In the genomic region with DNA sequence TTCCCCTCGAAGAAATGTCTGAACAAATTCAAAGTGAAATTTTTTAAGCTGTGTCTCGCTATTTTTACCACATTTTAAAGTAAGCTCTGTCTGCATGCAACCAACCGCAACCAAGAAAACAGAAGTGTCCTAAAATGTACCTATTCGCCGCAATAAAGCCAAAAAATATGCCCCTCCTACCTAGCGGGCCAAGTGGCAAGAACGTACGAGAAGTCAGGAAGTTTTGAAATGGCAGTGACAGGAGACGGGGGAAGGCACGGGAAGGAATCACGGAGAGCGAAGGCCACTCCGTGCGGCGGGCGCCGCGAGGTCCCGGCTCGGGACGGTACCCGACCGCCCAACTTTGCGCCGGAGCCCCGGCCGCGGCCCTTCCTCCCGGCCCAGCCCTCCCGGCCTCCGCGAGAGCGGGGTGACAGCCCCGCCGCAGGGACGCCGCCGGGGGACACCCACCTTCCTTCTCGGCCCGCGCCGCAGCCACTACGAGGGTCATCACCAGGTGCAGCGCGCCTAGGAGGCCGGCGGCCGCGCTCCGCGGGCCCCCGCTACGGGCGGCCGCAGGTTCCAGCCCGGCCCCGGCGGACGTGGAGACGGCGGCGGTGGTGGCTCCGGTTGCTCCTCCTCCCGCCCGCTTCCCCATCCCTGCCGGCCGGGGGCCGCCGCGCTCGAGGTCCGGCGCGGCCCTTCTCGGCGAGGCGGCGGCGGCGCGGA, we compare ENCODE assay signal across 1 cellular context.
A peak's percentile ranks its signal among the peaks of the same experiment; 100 is the strongest.
TF ChIP-seq lines count a peak whose summit lies in the region.

No MANE protein-coding gene starts in this region.

TF ChIP-seq in H1, 55 proteins besides CTCF, POLR2A, EP300 and RAD21:
- TF ChIP-seq SIN3A (conservative IDR thresholded peaks at IDR 0.05 in 1 of 2, IDR thresholded peaks at IDR 0.05 in 1 of 2; ENCODE audit: low read depth in 1 of 2, low read length in 2 of 2) (0 out of 4 replicates have a peak, but pooled peaks of 1 of the 2 experiments have one; percentile 34), SIX5 (IDR thresholded peaks at IDR 0.05; ENCODE audit: low read depth, low read length) (no peak), SAP30 (IDR thresholded peaks at IDR 0.05; ENCODE audit: insufficient read depth, insufficient replicate concordance, low read length) (no peak), KDM4A (IDR thresholded peaks at IDR 0.05; ENCODE audit: low read depth, low read length, severe bottlenecking) (peak; percentile 79), CBX5 (IDR thresholded peaks at IDR 0.05; ENCODE audit: low read depth, low read length) (no peak)
- TF ChIP-seq, protein P1, sequence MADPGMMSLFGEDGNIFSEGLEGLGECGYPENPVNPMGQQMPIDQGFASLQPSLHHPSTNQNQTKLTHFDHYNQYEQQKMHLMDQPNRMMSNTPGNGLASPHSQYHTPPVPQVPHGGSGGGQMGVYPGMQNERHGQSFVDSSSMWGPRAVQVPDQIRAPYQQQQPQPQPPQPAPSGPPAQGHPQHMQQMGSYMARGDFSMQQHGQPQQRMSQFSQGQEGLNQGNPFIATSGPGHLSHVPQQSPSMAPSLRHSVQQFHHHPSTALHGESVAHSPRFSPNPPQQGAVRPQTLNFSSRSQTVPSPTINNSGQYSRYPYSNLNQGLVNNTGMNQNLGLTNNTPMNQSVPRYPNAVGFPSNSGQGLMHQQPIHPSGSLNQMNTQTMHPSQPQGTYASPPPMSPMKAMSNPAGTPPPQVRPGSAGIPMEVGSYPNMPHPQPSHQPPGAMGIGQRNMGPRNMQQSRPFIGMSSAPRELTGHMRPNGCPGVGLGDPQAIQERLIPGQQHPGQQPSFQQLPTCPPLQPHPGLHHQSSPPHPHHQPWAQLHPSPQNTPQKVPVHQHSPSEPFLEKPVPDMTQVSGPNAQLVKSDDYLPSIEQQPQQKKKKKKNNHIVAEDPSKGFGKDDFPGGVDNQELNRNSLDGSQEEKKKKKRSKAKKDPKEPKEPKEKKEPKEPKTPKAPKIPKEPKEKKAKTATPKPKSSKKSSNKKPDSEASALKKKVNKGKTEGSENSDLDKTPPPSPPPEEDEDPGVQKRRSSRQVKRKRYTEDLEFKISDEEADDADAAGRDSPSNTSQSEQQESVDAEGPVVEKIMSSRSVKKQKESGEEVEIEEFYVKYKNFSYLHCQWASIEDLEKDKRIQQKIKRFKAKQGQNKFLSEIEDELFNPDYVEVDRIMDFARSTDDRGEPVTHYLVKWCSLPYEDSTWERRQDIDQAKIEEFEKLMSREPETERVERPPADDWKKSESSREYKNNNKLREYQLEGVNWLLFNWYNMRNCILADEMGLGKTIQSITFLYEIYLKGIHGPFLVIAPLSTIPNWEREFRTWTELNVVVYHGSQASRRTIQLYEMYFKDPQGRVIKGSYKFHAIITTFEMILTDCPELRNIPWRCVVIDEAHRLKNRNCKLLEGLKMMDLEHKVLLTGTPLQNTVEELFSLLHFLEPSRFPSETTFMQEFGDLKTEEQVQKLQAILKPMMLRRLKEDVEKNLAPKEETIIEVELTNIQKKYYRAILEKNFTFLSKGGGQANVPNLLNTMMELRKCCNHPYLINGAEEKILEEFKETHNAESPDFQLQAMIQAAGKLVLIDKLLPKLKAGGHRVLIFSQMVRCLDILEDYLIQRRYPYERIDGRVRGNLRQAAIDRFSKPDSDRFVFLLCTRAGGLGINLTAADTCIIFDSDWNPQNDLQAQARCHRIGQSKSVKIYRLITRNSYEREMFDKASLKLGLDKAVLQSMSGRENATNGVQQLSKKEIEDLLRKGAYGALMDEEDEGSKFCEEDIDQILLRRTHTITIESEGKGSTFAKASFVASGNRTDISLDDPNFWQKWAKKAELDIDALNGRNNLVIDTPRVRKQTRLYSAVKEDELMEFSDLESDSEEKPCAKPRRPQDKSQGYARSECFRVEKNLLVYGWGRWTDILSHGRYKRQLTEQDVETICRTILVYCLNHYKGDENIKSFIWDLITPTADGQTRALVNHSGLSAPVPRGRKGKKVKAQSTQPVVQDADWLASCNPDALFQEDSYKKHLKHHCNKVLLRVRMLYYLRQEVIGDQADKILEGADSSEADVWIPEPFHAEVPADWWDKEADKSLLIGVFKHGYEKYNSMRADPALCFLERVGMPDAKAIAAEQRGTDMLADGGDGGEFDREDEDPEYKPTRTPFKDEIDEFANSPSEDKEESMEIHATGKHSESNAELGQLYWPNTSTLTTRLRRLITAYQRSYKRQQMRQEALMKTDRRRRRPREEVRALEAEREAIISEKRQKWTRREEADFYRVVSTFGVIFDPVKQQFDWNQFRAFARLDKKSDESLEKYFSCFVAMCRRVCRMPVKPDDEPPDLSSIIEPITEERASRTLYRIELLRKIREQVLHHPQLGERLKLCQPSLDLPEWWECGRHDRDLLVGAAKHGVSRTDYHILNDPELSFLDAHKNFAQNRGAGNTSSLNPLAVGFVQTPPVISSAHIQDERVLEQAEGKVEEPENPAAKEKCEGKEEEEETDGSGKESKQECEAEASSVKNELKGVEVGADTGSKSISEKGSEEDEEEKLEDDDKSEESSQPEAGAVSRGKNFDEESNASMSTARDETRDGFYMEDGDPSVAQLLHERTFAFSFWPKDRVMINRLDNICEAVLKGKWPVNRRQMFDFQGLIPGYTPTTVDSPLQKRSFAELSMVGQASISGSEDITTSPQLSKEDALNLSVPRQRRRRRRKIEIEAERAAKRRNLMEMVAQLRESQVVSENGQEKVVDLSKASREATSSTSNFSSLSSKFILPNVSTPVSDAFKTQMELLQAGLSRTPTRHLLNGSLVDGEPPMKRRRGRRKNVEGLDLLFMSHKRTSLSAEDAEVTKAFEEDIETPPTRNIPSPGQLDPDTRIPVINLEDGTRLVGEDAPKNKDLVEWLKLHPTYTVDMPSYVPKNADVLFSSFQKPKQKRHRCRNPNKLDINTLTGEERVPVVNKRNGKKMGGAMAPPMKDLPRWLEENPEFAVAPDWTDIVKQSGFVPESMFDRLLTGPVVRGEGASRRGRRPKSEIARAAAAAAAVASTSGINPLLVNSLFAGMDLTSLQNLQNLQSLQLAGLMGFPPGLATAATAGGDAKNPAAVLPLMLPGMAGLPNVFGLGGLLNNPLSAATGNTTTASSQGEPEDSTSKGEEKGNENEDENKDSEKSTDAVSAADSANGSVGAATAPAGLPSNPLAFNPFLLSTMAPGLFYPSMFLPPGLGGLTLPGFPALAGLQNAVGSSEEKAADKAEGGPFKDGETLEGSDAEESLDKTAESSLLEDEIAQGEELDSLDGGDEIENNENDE (IDR thresholded peaks at IDR 0.05; ENCODE audit: insufficient replicate concordance, low read length) = no peak
